In the genomic region with DNA sequence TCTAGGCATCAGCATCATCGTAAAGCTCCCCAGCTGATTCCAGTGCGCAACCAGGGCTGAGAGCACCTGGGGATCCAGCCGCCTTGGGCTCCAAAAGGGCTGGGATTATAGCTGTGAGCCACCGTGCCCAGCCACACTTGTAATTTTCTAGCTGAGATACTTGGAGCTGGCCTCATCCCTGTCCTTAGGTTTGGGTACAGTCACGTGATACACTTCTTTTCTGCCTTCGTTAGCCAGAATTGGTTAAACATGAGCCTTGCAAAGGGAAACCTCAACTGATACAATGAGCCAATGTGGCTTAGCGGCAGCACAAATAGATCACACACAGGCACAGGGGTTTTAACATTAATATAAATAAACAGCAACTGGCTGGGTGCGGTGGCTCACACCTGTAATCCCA, we compare ENCODE assay signal across 9 cellular contexts.
"Had no signal": no experiment of that assay in that cellular context is flagged by ENCODE, and none has a peak within 500 bp of the region (broad histone marks: within the 10 kb centered on the region; RNA-seq: fewer than 3 reads in every experiment).

No MANE protein-coding gene starts in this region.

- H2AFZ ChIP-seq: GM23248 had no signal

- H3K9me3 ChIP-seq: HAP-1 had no signal

- H3K4me3 ChIP-seq: GM23248, HAP-1 had no signal

- ATAC-seq: HCT116, HepG2 had no signal

- DNase-seq: GM23248, GOT3, H7, HFFc6 had no signal

- H3K27ac Mint-ChIP-seq: HFFc6, IgD-negative memory B cell had no signal

- H3K27ac ChIP-seq: GM23248, HL-60 had no signal

- H3K4me3 Mint-ChIP-seq: HFFc6, IgD-negative memory B cell had no signal

- H3K36me3 ChIP-seq: HAP-1 had no signal

- FAIRE-seq: HepG2 had no signal

- H3K9me3 Mint-ChIP-seq: HFFc6, IgD-negative memory B cell had no signal

- H3K9ac ChIP-seq: GM23248 had no signal
